In genomic region chr10:94308866-94309265, GRCh38 we compare ENCODE assay signal across 24 cellular contexts. TPM values are rescaled to one million over a fixed set of nuclear protein-coding genes. Genes with fewer than 3 reads are reported as not detected.
DNase-seq lines count a peak whose midpoint lies in the region; ATAC-seq and TF ChIP-seq lines count a peak whose summit lies in the region.
"Had no signal": no experiment of that assay in that cellular context is flagged by ENCODE, and none has a peak within 500 bp of the region (broad histone marks: within the 10 kb centered on the region; RNA-seq: fewer than 3 reads in every experiment).

No MANE protein-coding gene starts in this region.

- H3K9me3 ChIP-seq in IMR-90 (ENCODE audit: control insufficient read depth, insufficient read depth, low read length) = no peaks in the 10 kb centered on the region
- no peaks in the 10 kb centered on the region for H3K9me3 ChIP-seq in osteoblast (ENCODE audit: low read depth, low read length)
- H3K9me3 ChIP-seq: SJCRH30 had no signal

- DNase-seq in IMR-90 (peak; percentile 15), choroid plexus epithelial cell (ENCODE audit: low read depth) (peak; percentile 69), fibroblast of the aortic adventitia (ENCODE audit: low read depth) (peak; percentile 25), osteoblast (ENCODE audit: insufficient read length, low spot score, missing footprints) (peak; percentile 21), middle frontal gyrus (ENCODE audit: extremely low spot score, low spot score) (no peak), SK-N-DZ (ENCODE audit: low spot score) (no peak)
- no peak for DNase-seq in central memory CD4-positive, alpha-beta T cell
- DNase-seq: 8988T; Calu3; CD8-positive, alpha-beta memory T cell; DMS153; GDM1; GOT3; Karpas-422; NCI-H1694; NCI-H2081; NCI-H2171; NCI-H345; NCI-H524 treated with DMSO at 0.1 percent for 48 hours; NCI-H82; SJCRH30 had no signal

- no peak overlapping the region for H3K14ac ChIP-seq in IMR-90 (replicated peaks; ENCODE audit: low read depth, low read length)

- BruUV-seq in IMR-90 (replicated peaks; lab: Mats Ljungman, UMichigan) = no TSS peak

- no peak for TF ChIP-seq RAD21 in IMR-90 (IDR thresholded peaks at IDR 0.05; ENCODE audit: low read length)

- CTCF ChIA-PET in IMR-90 (lab: Yijun Ruan, JAX) = interaction anchor here (1.2 to 1.5 kb wide), 3 partner anchors 11 to 233 kb away, joined by 3 to 6 read pairs (median 3); no protein-coding TSS in a partner anchor

- TF ChIP-seq POLR2A in IMR-90 (IDR thresholded peaks at IDR 0.05; ENCODE audit: low read depth, low read length) = no peak

- no peaks in the 10 kb centered on the region for H3K9me1 ChIP-seq in IMR-90 (ENCODE audit: insufficient read depth, low read length)

- H3K4me2 ChIP-seq in IMR-90 (ENCODE audit: low read depth, low read length) (no peak overlapping the region), osteoblast (ENCODE audit: insufficient read depth, low read length) (no peak overlapping the region)

- no peaks in the 10 kb centered on the region for H3K4me1 ChIP-seq in IMR-90 (ENCODE audit: control insufficient read depth, insufficient read depth, low read length)
- H3K4me1 ChIP-seq in osteoblast (ENCODE audit: insufficient read depth, low read length) = peaks cover 8% of the 10 kb centered on the region
- H3K4me1 ChIP-seq: SJCRH30 had no signal

- H2BK120ac ChIP-seq in IMR-90 (ENCODE audit: low read depth, low read length) = no peak overlapping the region

- no peaks in the 10 kb centered on the region for H3K79me2 ChIP-seq in osteoblast (ENCODE audit: insufficient read depth, low read length)

- dilution Hi-C loops in IMR-90 (cut with HindIII; ENCODE audit: low sequenced_read_pairs, unreplicated experiment) = no loop called here

- no peaks in the 10 kb centered on the region for H3K36me3 ChIP-seq in IMR-90 (ENCODE audit: control insufficient read depth, insufficient read depth, low read length)
- H3K36me3 ChIP-seq in osteoblast (ENCODE audit: insufficient read depth, low read length) = no peaks in the 10 kb centered on the region
- H3K36me3 ChIP-seq: SJCRH30 had no signal

- H3K18ac ChIP-seq in IMR-90 (ENCODE audit: low read depth, low read length) = no peak overlapping the region

- H4K20me1 ChIP-seq in IMR-90 (ENCODE audit: insufficient read depth, low read length) (no peaks in the 10 kb centered on the region), osteoblast (ENCODE audit: insufficient read depth, low read length) (no peaks in the 10 kb centered on the region)

- H3K23ac ChIP-seq in IMR-90 (ENCODE audit: low read depth, low read length) = no peak overlapping the region

- POLR2A ChIA-PET in IMR-90 (lab: Charles Lee; ENCODE audit: unreplicated experiment) = no interaction called here

- H2AK9ac ChIP-seq in IMR-90 (replicated peaks; ENCODE audit: low read depth, low read length, poor library complexity) = no peak overlapping the region

- H3K4me3 ChIP-seq in IMR-90 (ENCODE audit: insufficient read depth, low read depth, low read length) (no peak overlapping the region), choroid plexus epithelial cell (ENCODE audit: low read depth, low read length) (no peak overlapping the region), fibroblast of the aortic adventitia (ENCODE audit: low read depth, low read length) (no peak overlapping the region), osteoblast (ENCODE audit: insufficient read depth, low read length) (no peak overlapping the region)
- H3K4me3 ChIP-seq: SJCRH30 had no signal

- no peak overlapping the region for H3K4ac ChIP-seq in IMR-90 (ENCODE audit: low read depth, low read length)

- in situ Hi-C loops in IMR-90 (cut with MboI; ENCODE audit: low sequenced_read_pairs) = no loop called here

- no peak overlapping the region for H2BK5ac ChIP-seq in IMR-90 (ENCODE audit: low read depth, low read length, poor library complexity, severe bottlenecking)

- H3K27ac ChIP-seq in IMR-90 (ENCODE audit: insufficient read depth, low read length) = no peak overlapping the region
- H3K27ac ChIP-seq in osteoblast (ENCODE audit: low read depth, low read length) = no peak overlapping the region
- H3K27ac ChIP-seq: C4-2B, SJCRH30 had no signal

- no peaks in the 10 kb centered on the region for H3K79me1 ChIP-seq in IMR-90 (ENCODE audit: low read depth in 1 of 2, low read length in 2 of 2)

- no peak for ATAC-seq in IMR-90 (ENCODE audit: low read depth)
- ATAC-seq in GM19324 (IDR thresholded peaks at IDR 0.05; ENCODE audit: low FRiP score, unreplicated experiment) = no peak
- ATAC-seq: HCT116 had no signal

- H2BK15ac ChIP-seq in IMR-90 (ENCODE audit: low read depth, low read length) = no peak overlapping the region

- WGBS in IMR-90 (ENCODE audit: extremely low coverage in 2 of 2, insufficient read length in 1 of 2), 2 experiments = 100% methylated on average over 1 of the region's 3 CpGs; no CpG with 5 or more reads in 1 of the 2 experiments

- TF ChIP-seq CTCF in IMR-90 (conservative IDR thresholded peaks at IDR 0.05; ENCODE audit: low read depth, low read length) (no peak), choroid plexus epithelial cell (conservative IDR thresholded peaks at IDR 0.05; ENCODE audit: low read depth, low read length) (no peak), fibroblast of the aortic adventitia (IDR thresholded peaks at IDR 0.05; ENCODE audit: insufficient read depth, low read length) (no peak), osteoblast (IDR thresholded peaks at IDR 0.05; ENCODE audit: extremely low read depth, low read depth, low read length) (no peak)

- no peak overlapping the region for H4K8ac ChIP-seq in IMR-90 (ENCODE audit: low read depth in 2 of 2, low read length in 2 of 2)

- intact Hi-C loops in IMR-90 (cut with micrococcal nuclease) = no loop called here

- no peak overlapping the region for H3K9ac ChIP-seq in IMR-90 (ENCODE audit: low read depth, low read length)

- H3K27me3 ChIP-seq in IMR-90 (ENCODE audit: control insufficient read depth, insufficient read depth, low read length) (0 out of 2 replicates have a peak, but pooled peaks cover 2% of the 10 kb centered on the region), osteoblast (ENCODE audit: insufficient read depth, low read length) (no peaks in the 10 kb centered on the region)
- H3K27me3 ChIP-seq: SJCRH30 had no signal

- H4K5ac ChIP-seq in IMR-90 (ENCODE audit: low read depth, low read length) = no peak overlapping the region

- H2AK5ac ChIP-seq in IMR-90 (ENCODE audit: low read depth, low read length) = no peak overlapping the region

- H4K91ac ChIP-seq in IMR-90 (ENCODE audit: insufficient read depth, low read depth, low read length) = no peak overlapping the region

- H3K56ac ChIP-seq in IMR-90 (ENCODE audit: extremely low read depth, insufficient read depth, low read length) = no peak overlapping the region

- no peak overlapping the region for H2BK20ac ChIP-seq in IMR-90 (ENCODE audit: low read depth, low read length)

- H2AFZ ChIP-seq in IMR-90 (replicated peaks; ENCODE audit: low read length, poor library complexity) (no peak overlapping the region), osteoblast (ENCODE audit: low read length) (no peak overlapping the region)

TF ChIP-seq in IMR-90, 13 proteins besides CTCF, POLR2A, EP300 and RAD21:
- TF ChIP-seq NFE2L2 (IDR thresholded peaks at IDR 0.05; ENCODE audit: low read depth, low read length) = no peak
- TF ChIP-seq CEBPB (IDR thresholded peaks at IDR 0.05; ENCODE audit: low read depth, low read length) = no peak
- TF ChIP-seq MAZ (IDR thresholded peaks at IDR 0.05; ENCODE audit: borderline replicate concordance, low read depth, low read length) = no peak
- TF ChIP-seq ELK1 (IDR thresholded peaks at IDR 0.05; ENCODE audit: borderline replicate concordance, low read depth, low read length) = no peak
- TF ChIP-seq MXI1 (IDR thresholded peaks at IDR 0.05; ENCODE audit: borderline replicate concordance, low read depth, low read length) = no peak
- TF ChIP-seq BHLHE40 (IDR thresholded peaks at IDR 0.05; ENCODE audit: low read depth, low read length) = no peak
- no peak for TF ChIP-seq USF2 (IDR thresholded peaks at IDR 0.05; ENCODE audit: low read depth, low read length)
- no peak for TF ChIP-seq RFX5 (IDR thresholded peaks at IDR 0.05; ENCODE audit: low read depth, low read length)
- TF ChIP-seq MAFK (IDR thresholded peaks at IDR 0.05; ENCODE audit: low read depth, low read length) = no peak
- TF ChIP-seq RCOR1 (IDR thresholded peaks at IDR 0.05; ENCODE audit: insufficient replicate concordance, low read length) = no peak
- TF ChIP-seq FOS (IDR thresholded peaks at IDR 0.05; ENCODE audit: low read depth, low read length) = no peak
- no peak for TF ChIP-seq SMC3 (IDR thresholded peaks at IDR 0.05; ENCODE audit: low read depth, low read length)
- TF ChIP-seq CHD1 (IDR thresholded peaks at IDR 0.05; ENCODE audit: low read depth, low read length) = no peak

RNA-seq across cellular contexts. Expression of gene NOC3L, which starts 53.9 kb away (rescaled TPM):
- total RNA-seq in IMR-90 (2012; rRNA removed) (26.5 and 40.5 TPM in 2 replicates), fibroblast of the aortic adventitia (ENCODE audit: low replicate concordance) (20.8 and 36.4 TPM in 2 replicates), osteoblast (19.4 and 21.0 TPM in 2 replicates)
- polyA plus RNA-seq in IMR-90 (2012; rRNA removed) = 8.6 and 11.9 TPM in 2 replicates
- polyA plus RNA-seq in IMR-90 (2012; cell fraction: cytosol; rRNA removed) = 1.5 and 2.5 TPM in 2 replicates
- polyA plus RNA-seq in IMR-90 (2012; cell fraction: nucleus; rRNA removed; ENCODE audit: low replicate concordance) = 2.5 and 18.8 TPM in 2 replicates
- polyA plus RNA-seq in SK-N-DZ (2014; cell fraction: cytosol; rRNA removed) = 27.8 and 35.5 TPM in 2 replicates
- 47.4 and 50.0 TPM in 2 replicates for polyA plus RNA-seq in SK-N-DZ (2014; cell fraction: nucleus; rRNA removed)

Comparison
In these comparisons a context has a peak if more than half of its experiments do, and no peak if none do; other contexts are left out.
1. DNase-seq: peak in IMR-90 (single experiment), choroid plexus epithelial cell (single experiment), fibroblast of the aortic adventitia (single experiment) and osteoblast (single experiment); none in middle frontal gyrus (single experiment), central memory CD4-positive, alpha-beta T cell (single experiment) and SK-N-DZ (single experiment).